ENCODE assay signal across 1 cellular context in the genomic region with DNA sequence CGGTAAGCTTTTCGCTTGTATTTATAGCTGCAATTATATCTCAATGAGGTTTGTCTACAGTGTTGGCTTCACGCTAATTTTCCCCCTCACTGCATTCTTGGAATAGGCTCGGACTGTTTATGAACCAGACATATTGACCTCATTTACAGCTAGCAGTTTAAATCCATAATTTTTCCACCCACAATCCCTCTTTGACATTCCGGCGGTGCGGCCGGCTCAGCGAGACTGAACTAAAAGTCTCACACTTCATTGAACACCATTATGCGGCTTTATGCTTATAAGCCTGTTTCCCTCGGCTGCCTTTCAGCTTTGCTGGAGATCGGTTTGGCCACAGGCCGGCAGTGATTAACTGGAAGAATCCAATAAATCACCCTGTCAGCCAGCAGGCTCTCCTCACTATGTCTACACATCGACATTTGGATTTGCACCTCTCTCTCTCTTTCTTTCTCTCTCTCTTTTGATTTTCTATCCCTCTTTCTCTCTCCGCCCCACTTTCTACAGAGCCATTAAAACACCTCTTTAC.
TF ChIP-seq lines count a peak whose summit lies in the region.

No MANE protein-coding gene starts in this region.

TF ChIP-seq in GM23338, 12 proteins besides CTCF, POLR2A, EP300 and RAD21 (continued from another document):
- TF ChIP-seq, protein P1, sequence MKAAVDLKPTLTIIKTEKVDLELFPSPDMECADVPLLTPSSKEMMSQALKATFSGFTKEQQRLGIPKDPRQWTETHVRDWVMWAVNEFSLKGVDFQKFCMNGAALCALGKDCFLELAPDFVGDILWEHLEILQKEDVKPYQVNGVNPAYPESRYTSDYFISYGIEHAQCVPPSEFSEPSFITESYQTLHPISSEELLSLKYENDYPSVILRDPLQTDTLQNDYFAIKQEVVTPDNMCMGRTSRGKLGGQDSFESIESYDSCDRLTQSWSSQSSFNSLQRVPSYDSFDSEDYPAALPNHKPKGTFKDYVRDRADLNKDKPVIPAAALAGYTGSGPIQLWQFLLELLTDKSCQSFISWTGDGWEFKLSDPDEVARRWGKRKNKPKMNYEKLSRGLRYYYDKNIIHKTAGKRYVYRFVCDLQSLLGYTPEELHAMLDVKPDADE (IDR thresholded peaks at IDR 0.05): no peak
- no peak for TF ChIP-seq ZNF331 (CRISPR knock-in tag; IDR thresholded peaks at IDR 0.05; ENCODE audit: low read depth)
- no peak for TF ChIP-seq POLR2AphosphoS5 (IDR thresholded peaks at IDR 0.05; ENCODE audit: low read depth)
- TF ChIP-seq, protein P2, sequence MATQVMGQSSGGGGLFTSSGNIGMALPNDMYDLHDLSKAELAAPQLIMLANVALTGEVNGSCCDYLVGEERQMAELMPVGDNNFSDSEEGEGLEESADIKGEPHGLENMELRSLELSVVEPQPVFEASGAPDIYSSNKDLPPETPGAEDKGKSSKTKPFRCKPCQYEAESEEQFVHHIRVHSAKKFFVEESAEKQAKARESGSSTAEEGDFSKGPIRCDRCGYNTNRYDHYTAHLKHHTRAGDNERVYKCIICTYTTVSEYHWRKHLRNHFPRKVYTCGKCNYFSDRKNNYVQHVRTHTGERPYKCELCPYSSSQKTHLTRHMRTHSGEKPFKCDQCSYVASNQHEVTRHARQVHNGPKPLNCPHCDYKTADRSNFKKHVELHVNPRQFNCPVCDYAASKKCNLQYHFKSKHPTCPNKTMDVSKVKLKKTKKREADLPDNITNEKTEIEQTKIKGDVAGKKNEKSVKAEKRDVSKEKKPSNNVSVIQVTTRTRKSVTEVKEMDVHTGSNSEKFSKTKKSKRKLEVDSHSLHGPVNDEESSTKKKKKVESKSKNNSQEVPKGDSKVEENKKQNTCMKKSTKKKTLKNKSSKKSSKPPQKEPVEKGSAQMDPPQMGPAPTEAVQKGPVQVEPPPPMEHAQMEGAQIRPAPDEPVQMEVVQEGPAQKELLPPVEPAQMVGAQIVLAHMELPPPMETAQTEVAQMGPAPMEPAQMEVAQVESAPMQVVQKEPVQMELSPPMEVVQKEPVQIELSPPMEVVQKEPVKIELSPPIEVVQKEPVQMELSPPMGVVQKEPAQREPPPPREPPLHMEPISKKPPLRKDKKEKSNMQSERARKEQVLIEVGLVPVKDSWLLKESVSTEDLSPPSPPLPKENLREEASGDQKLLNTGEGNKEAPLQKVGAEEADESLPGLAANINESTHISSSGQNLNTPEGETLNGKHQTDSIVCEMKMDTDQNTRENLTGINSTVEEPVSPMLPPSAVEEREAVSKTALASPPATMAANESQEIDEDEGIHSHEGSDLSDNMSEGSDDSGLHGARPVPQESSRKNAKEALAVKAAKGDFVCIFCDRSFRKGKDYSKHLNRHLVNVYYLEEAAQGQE (IDR thresholded peaks at IDR 0.05; ENCODE audit: unreplicated experiment): no peak
- TF ChIP-seq NANOG (IDR thresholded peaks at IDR 0.05; ENCODE audit: borderline replicate concordance): no peak
- no peak for TF ChIP-seq EZH2 (IDR thresholded peaks at IDR 0.05; ENCODE audit: low read depth, unreplicated experiment)
- no peak for TF ChIP-seq CREB1 (CRISPR knock-in tag; IDR thresholded peaks at IDR 0.05; ENCODE audit: low read depth)
- no peak for TF ChIP-seq EZH2phosphoT487 (IDR thresholded peaks at IDR 0.05; ENCODE audit: unreplicated experiment)
